1 cellular context compared by ENCODE assay signal in the genomic region with DNA sequence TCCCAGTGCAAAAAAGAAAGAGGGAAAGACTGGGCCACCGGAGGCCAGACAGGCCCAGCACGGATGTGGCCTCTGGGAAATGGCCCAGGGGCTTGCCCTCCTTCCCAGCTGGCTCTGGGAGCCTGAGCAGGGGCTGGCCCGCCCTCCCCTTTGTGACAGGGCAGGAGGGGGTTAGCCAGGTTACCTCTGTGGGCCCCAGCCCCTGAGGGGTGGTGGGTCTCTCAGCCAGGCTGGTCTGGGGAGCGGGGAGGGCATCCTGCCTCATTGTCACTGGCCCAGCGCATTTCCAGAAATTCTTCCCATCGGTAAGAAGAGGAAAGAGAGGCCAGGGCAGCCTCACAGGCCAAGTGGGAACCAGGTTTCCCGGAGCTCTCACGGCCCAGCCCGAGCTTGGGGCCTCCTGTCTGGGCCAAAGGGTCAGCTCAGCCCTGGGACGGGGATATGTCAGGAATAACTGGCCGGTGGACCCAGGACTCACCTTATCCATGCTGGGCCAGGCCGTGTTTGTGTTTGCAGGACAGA.
TF ChIP-seq lines count a peak whose summit lies in the region.

No MANE protein-coding gene starts in this region.

TF ChIP-seq in endothelial cell of umbilical vein, 7 proteins besides CTCF, POLR2A, EP300 and RAD21 (continued from another document):
- TF ChIP-seq, protein P1, sequence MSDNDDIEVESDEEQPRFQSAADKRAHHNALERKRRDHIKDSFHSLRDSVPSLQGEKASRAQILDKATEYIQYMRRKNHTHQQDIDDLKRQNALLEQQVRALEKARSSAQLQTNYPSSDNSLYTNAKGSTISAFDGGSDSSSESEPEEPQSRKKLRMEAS (IDR thresholded peaks at IDR 0.05; ENCODE audit: insufficient read depth, insufficient read length): no peak
